16 cellular contexts compared by ENCODE assay signal in genomic region chr2:234444242-234444641, GRCh38. TPM values are rescaled to one million over a fixed set of nuclear protein-coding genes. Genes with fewer than 3 reads are reported as not detected.
DNase-seq lines count a peak whose midpoint lies in the region; ATAC-seq and TF ChIP-seq lines count a peak whose summit lies in the region.
"Had no signal": no experiment of that assay in that cellular context is flagged by ENCODE, and none has a peak within 500 bp of the region (broad histone marks: within the 10 kb centered on the region; RNA-seq: fewer than 3 reads in every experiment).

No MANE protein-coding gene starts in this region.

- H3K4me3 ChIP-seq in transverse colon, result no peak overlapping the region
- H3K4me3 ChIP-seq in upper lobe of left lung, result no peak overlapping the region
- H3K4me3 ChIP-seq: body of pancreas had no signal

- H3K9me3 ChIP-seq in transverse colon (no peaks in the 10 kb centered on the region), upper lobe of left lung (no peaks in the 10 kb centered on the region)
- H3K9me3 ChIP-seq: body of pancreas, neutrophil had no signal

- in situ Hi-C loops in transverse colon (cut with MboI; ENCODE audit: low pct_ligation_motif_present in 1 of 4, low pct_unique_long_range_greater_than_20kb in 1 of 4, low sequenced_read_pairs in 3 of 4), result no loop called here

- no peak overlapping the region for H3K4me3 Mint-ChIP-seq in activated naive CD4-positive, alpha-beta T cell treated with anti-CD3 and anti-CD28 coated beads, Interleukin-2, amount 10 ng/mL, durations not matched to agents 7 days and 5 days
- H3K4me3 Mint-ChIP-seq in activated CD4-positive, alpha-beta memory T cell treated with anti-CD3 and anti-CD28 coated beads, Interleukin-2, amount 10 ng/mL, durations not matched to agents 7 days and 5 days, result no peak overlapping the region

- CTCF ChIA-PET in activated naive CD4-positive, alpha-beta T cell treated with anti-CD3 and anti-CD28 coated beads, Interleukin-2, amount 10 ng/mL, durations not matched to agents 7 days and 5 days (lab: Charles Lee), result interaction anchor here (0.6 to 1.8 kb wide), 4 partner anchors 11 to 154 kb away, joined by 3 to 6 read pairs (median 4); no protein-coding TSS in a partner anchor
- CTCF ChIA-PET in activated CD4-positive, alpha-beta memory T cell treated with anti-CD3 and anti-CD28 coated beads, Interleukin-2, amount 10 ng/mL, durations not matched to agents 7 days and 5 days (lab: Charles Lee), result interaction anchor here (1.0 to 1.5 kb wide), 3 partner anchors 18 to 309 kb away, joined by 3 to 7 read pairs (median 3); no protein-coding TSS in a partner anchor

- intact Hi-C loops in transverse colon (cut with DNase I; ENCODE audit: low total_unique reads), result no loop called here

- peaks cover 91% of the 10 kb centered on the region for H3K4me1 Mint-ChIP-seq in activated naive CD4-positive, alpha-beta T cell treated with anti-CD3 and anti-CD28 coated beads, Interleukin-2, amount 10 ng/mL, durations not matched to agents 7 days and 5 days
- H3K4me1 Mint-ChIP-seq in activated CD4-positive, alpha-beta memory T cell treated with anti-CD3 and anti-CD28 coated beads, Interleukin-2, amount 10 ng/mL, durations not matched to agents 7 days and 5 days, result peaks cover 73% of the 10 kb centered on the region

- no peaks in the 10 kb centered on the region for H3K27me3 Mint-ChIP-seq in activated naive CD4-positive, alpha-beta T cell treated with anti-CD3 and anti-CD28 coated beads, Interleukin-2, amount 10 ng/mL, durations not matched to agents 7 days and 5 days
- H3K27me3 Mint-ChIP-seq in activated CD4-positive, alpha-beta memory T cell treated with anti-CD3 and anti-CD28 coated beads, Interleukin-2, amount 10 ng/mL, durations not matched to agents 7 days and 5 days, result no peaks in the 10 kb centered on the region

- POLR2A ChIA-PET in activated CD4-positive, alpha-beta memory T cell treated with anti-CD3 and anti-CD28 coated beads, Interleukin-2, amount 10 ng/mL, durations not matched to agents 7 days and 5 days (lab: Charles Lee), result interaction anchor here (0.7 to 17.4 kb wide), 10 partner anchors 10 to 166 kb away, joined by 3 to 410 read pairs (median 6); partner anchors contain the start of gene ARL4C

- no peaks in the 10 kb centered on the region for H3K36me3 ChIP-seq in transverse colon
- no peaks in the 10 kb centered on the region for H3K36me3 ChIP-seq in upper lobe of left lung
- H3K36me3 ChIP-seq: neutrophil had no signal

- peak overlapping the region; percentile 86 for H3K27ac Mint-ChIP-seq in activated naive CD4-positive, alpha-beta T cell treated with anti-CD3 and anti-CD28 coated beads, Interleukin-2, amount 10 ng/mL, durations not matched to agents 7 days and 5 days
- peak overlapping the region; percentile 11 for H3K27ac Mint-ChIP-seq in activated CD4-positive, alpha-beta memory T cell treated with anti-CD3 and anti-CD28 coated beads, Interleukin-2, amount 10 ng/mL, durations not matched to agents 7 days and 5 days

- no peak for TF ChIP-seq CTCF in transverse colon (IDR thresholded peaks at IDR 0.05)
- TF ChIP-seq CTCF in upper lobe of left lung (IDR thresholded peaks at IDR 0.05), result no peak

- no peaks in the 10 kb centered on the region for H3K27me3 ChIP-seq in transverse colon
- no peaks in the 10 kb centered on the region for H3K27me3 ChIP-seq in upper lobe of left lung
- H3K27me3 ChIP-seq: body of pancreas had no signal

- DNase-seq in activated naive CD4-positive, alpha-beta T cell treated with anti-CD3 and anti-CD28 coated beads, Interleukin-2, amount 10 ng/mL, durations not matched to agents 7 days and 5 days, result no peak
- DNase-seq in activated naive CD4-positive, alpha-beta T cell (lab: John Stamatoyannopoulos, UW), result no peak
- DNase-seq in activated CD4-positive, alpha-beta memory T cell treated with anti-CD3 and anti-CD28 coated beads, Interleukin-2, amount 10 ng/mL, durations not matched to agents 7 days and 5 days, result no peak
- peak; percentile 43 for DNase-seq in fibroblast of peridontal ligament (ENCODE audit: extremely low read depth)
- no peak for DNase-seq in transverse colon
- no peak for DNase-seq in NCI-H1105 treated with DMSO at 0.1 percent for 48 hours (lab: John Stamatoyannopoulos, UW)
- no peak for DNase-seq in upper lobe of left lung
- no peak for DNase-seq in EL
- DNase-seq: GF-D8; H7; left ventricle myocardium superior; NCI-H1105; NCI-H446; stimulated activated CD4-positive, alpha-beta T cell treated with anti-CD3 and anti-CD28 coated beads, Interleukin-12 subunit alpha, Interleukin-12 subunit beta, amount 100 ng/mL, for 4 hours had no signal

- H3K27ac ChIP-seq in transverse colon (peak overlapping the region; percentile 12 to 68 (median 66)), upper lobe of left lung (no peak overlapping the region)
- H3K27ac ChIP-seq: neutrophil had no signal

- WGBS in transverse colon (ENCODE audit: low coverage in 1 of 2), 2 donors, result 88 to 92% methylated on average over 1 to 2 of the region's 2 CpGs
- 92 to 96% methylated on average over 2 of the region's 2 CpGs for WGBS in upper lobe of left lung, 2 donors

- no peak for TF ChIP-seq EP300 in transverse colon (IDR thresholded peaks at IDR 0.05; ENCODE audit: low read depth)
- no peak for TF ChIP-seq EP300 in upper lobe of left lung (IDR thresholded peaks at IDR 0.05)

- peaks cover 70% of the 10 kb centered on the region for H3K36me3 Mint-ChIP-seq in activated naive CD4-positive, alpha-beta T cell treated with anti-CD3 and anti-CD28 coated beads, Interleukin-2, amount 10 ng/mL, durations not matched to agents 7 days and 5 days
- peaks cover 47% of the 10 kb centered on the region for H3K36me3 Mint-ChIP-seq in activated CD4-positive, alpha-beta memory T cell treated with anti-CD3 and anti-CD28 coated beads, Interleukin-2, amount 10 ng/mL, durations not matched to agents 7 days and 5 days (ENCODE audit: low read depth)

- no peak for TF ChIP-seq POLR2A in transverse colon (IDR thresholded peaks at IDR 0.05)
- no peak for TF ChIP-seq POLR2A in upper lobe of left lung (IDR thresholded peaks at IDR 0.05)

- peaks cover 50% of the 10 kb centered on the region for H3K9me3 Mint-ChIP-seq in activated naive CD4-positive, alpha-beta T cell treated with anti-CD3 and anti-CD28 coated beads, Interleukin-2, amount 10 ng/mL, durations not matched to agents 7 days and 5 days
- H3K9me3 Mint-ChIP-seq in activated CD4-positive, alpha-beta memory T cell treated with anti-CD3 and anti-CD28 coated beads, Interleukin-2, amount 10 ng/mL, durations not matched to agents 7 days and 5 days, result peaks cover 11% of the 10 kb centered on the region

- ATAC-seq in upper lobe of left lung (ENCODE audit: low FRiP score in 2 of 2), result no peak
- ATAC-seq: body of pancreas had no signal

- H3K4me1 ChIP-seq in transverse colon, result peaks cover 0 to 16% (median 3%) of the 10 kb centered on the region in 4 donors
- H3K4me1 ChIP-seq in upper lobe of left lung, result peaks cover 10 to 22% (median 19%) of the 10 kb centered on the region in 4 donors
- H3K4me1 ChIP-seq: body of pancreas had no signal

RNA-seq across cellular contexts. Expression of gene ARL4C, which starts 52.6 kb away (rescaled TPM):
- 100 to 1,000 TPM; 445 to 449 TPM for total RNA-seq in activated CD4-positive, alpha-beta memory T cell treated with anti-CD3 and anti-CD28 coated beads, Interleukin-2, amount 10 ng/mL, durations not matched to agents 7 days and 5 days
- total RNA-seq in transverse colon (10 to 100 TPM in 1 of 4 donors, 1 to 10 TPM in 3; 3.8 to 11.9 (median 5.3) TPM), upper lobe of left lung (10 to 100 TPM; 16.6 to 33.1 (median 20.1) TPM)

Comparison
In these comparisons a context has a peak if more than half of its experiments do, and no peak if none do; other contexts are left out.
1. H3K27ac ChIP-seq: peak in transverse colon (4 of 4); none in upper lobe of left lung (0 of 4).
2. RNA of gene ARL4C, which starts 52.6 kb away (total RNA-seq): 445 to 449 TPM in activated CD4-positive, alpha-beta memory T cell treated with anti-CD3 and anti-CD28 coated beads, Interleukin-2, amount 10 ng/mL, durations not matched to agents 7 days and 5 days; 16.6 to 33.1 TPM in upper lobe of left lung and 3.8 to 11.9 TPM in transverse colon; every median in the first group is over 10 times any median in the second.